In the genomic region with DNA sequence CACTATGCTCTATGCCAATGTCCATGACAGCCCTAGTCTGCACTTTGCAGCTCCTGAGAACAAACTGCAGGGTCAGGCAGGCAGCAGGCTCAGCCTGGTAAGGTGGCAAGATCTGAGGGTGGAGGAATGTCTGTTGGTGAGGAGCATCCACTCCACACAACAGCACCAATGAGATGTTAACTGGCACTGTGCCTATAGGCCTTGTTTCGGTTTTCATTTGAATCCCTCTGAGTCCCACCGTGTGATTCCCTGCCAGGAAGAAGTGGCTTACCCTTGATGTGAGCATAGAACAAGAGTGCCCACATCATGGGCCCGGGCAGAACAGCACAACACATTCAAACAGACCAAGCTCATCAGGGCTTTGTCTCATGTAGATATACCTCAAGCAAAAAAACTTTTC, we compare ENCODE assay signal across 1 cellular context.
TF ChIP-seq lines count a peak whose summit lies in the region.

No MANE protein-coding gene starts in this region.

TF ChIP-seq in H1, 55 proteins besides CTCF, POLR2A, EP300 and RAD21:
- TF ChIP-seq MAFK (IDR thresholded peaks at IDR 0.05; ENCODE audit: low read depth, low read length) (no peak), KDM4A (IDR thresholded peaks at IDR 0.05; ENCODE audit: low read depth, low read length, severe bottlenecking) (no peak), POLR2AphosphoS5 (IDR thresholded peaks at IDR 0.05; ENCODE audit: low read depth, low read length) (no peak), SIX5 (IDR thresholded peaks at IDR 0.05; ENCODE audit: low read depth, low read length) (no peak), HDAC2 (IDR thresholded peaks at IDR 0.05; ENCODE audit: borderline replicate concordance in 1 of 2, low read depth in 2 of 2, low read length in 2 of 2) (no peak), ASH2L (IDR thresholded peaks at IDR 0.05; ENCODE audit: low read length) (no peak), CHD1 (IDR thresholded peaks at IDR 0.05; ENCODE audit: low read depth, low read length) (no peak), SP4 (IDR thresholded peaks at IDR 0.05; ENCODE audit: low read length) (no peak), TAF1 (IDR thresholded peaks at IDR 0.05; ENCODE audit: low read depth, low read length) (no peak), GABPA (IDR thresholded peaks at IDR 0.05; ENCODE audit: borderline replicate concordance, insufficient read depth, low read length) (no peak), CBX8 (IDR thresholded peaks at IDR 0.05; ENCODE audit: borderline replicate concordance, low read depth, low read length) (no peak), CBX5 (IDR thresholded peaks at IDR 0.05; ENCODE audit: low read depth, low read length) (no peak)
- TF ChIP-seq, protein P1, sequence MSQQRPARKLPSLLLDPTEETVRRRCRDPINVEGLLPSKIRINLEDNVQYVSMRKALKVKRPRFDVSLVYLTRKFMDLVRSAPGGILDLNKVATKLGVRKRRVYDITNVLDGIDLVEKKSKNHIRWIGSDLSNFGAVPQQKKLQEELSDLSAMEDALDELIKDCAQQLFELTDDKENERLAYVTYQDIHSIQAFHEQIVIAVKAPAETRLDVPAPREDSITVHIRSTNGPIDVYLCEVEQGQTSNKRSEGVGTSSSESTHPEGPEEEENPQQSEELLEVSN (IDR thresholded peaks at IDR 0.05): no peak
- TF ChIP-seq, protein P2, sequence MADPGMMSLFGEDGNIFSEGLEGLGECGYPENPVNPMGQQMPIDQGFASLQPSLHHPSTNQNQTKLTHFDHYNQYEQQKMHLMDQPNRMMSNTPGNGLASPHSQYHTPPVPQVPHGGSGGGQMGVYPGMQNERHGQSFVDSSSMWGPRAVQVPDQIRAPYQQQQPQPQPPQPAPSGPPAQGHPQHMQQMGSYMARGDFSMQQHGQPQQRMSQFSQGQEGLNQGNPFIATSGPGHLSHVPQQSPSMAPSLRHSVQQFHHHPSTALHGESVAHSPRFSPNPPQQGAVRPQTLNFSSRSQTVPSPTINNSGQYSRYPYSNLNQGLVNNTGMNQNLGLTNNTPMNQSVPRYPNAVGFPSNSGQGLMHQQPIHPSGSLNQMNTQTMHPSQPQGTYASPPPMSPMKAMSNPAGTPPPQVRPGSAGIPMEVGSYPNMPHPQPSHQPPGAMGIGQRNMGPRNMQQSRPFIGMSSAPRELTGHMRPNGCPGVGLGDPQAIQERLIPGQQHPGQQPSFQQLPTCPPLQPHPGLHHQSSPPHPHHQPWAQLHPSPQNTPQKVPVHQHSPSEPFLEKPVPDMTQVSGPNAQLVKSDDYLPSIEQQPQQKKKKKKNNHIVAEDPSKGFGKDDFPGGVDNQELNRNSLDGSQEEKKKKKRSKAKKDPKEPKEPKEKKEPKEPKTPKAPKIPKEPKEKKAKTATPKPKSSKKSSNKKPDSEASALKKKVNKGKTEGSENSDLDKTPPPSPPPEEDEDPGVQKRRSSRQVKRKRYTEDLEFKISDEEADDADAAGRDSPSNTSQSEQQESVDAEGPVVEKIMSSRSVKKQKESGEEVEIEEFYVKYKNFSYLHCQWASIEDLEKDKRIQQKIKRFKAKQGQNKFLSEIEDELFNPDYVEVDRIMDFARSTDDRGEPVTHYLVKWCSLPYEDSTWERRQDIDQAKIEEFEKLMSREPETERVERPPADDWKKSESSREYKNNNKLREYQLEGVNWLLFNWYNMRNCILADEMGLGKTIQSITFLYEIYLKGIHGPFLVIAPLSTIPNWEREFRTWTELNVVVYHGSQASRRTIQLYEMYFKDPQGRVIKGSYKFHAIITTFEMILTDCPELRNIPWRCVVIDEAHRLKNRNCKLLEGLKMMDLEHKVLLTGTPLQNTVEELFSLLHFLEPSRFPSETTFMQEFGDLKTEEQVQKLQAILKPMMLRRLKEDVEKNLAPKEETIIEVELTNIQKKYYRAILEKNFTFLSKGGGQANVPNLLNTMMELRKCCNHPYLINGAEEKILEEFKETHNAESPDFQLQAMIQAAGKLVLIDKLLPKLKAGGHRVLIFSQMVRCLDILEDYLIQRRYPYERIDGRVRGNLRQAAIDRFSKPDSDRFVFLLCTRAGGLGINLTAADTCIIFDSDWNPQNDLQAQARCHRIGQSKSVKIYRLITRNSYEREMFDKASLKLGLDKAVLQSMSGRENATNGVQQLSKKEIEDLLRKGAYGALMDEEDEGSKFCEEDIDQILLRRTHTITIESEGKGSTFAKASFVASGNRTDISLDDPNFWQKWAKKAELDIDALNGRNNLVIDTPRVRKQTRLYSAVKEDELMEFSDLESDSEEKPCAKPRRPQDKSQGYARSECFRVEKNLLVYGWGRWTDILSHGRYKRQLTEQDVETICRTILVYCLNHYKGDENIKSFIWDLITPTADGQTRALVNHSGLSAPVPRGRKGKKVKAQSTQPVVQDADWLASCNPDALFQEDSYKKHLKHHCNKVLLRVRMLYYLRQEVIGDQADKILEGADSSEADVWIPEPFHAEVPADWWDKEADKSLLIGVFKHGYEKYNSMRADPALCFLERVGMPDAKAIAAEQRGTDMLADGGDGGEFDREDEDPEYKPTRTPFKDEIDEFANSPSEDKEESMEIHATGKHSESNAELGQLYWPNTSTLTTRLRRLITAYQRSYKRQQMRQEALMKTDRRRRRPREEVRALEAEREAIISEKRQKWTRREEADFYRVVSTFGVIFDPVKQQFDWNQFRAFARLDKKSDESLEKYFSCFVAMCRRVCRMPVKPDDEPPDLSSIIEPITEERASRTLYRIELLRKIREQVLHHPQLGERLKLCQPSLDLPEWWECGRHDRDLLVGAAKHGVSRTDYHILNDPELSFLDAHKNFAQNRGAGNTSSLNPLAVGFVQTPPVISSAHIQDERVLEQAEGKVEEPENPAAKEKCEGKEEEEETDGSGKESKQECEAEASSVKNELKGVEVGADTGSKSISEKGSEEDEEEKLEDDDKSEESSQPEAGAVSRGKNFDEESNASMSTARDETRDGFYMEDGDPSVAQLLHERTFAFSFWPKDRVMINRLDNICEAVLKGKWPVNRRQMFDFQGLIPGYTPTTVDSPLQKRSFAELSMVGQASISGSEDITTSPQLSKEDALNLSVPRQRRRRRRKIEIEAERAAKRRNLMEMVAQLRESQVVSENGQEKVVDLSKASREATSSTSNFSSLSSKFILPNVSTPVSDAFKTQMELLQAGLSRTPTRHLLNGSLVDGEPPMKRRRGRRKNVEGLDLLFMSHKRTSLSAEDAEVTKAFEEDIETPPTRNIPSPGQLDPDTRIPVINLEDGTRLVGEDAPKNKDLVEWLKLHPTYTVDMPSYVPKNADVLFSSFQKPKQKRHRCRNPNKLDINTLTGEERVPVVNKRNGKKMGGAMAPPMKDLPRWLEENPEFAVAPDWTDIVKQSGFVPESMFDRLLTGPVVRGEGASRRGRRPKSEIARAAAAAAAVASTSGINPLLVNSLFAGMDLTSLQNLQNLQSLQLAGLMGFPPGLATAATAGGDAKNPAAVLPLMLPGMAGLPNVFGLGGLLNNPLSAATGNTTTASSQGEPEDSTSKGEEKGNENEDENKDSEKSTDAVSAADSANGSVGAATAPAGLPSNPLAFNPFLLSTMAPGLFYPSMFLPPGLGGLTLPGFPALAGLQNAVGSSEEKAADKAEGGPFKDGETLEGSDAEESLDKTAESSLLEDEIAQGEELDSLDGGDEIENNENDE (IDR thresholded peaks at IDR 0.05; ENCODE audit: insufficient replicate concordance, low read length): no peak
- TF ChIP-seq, protein P3, sequence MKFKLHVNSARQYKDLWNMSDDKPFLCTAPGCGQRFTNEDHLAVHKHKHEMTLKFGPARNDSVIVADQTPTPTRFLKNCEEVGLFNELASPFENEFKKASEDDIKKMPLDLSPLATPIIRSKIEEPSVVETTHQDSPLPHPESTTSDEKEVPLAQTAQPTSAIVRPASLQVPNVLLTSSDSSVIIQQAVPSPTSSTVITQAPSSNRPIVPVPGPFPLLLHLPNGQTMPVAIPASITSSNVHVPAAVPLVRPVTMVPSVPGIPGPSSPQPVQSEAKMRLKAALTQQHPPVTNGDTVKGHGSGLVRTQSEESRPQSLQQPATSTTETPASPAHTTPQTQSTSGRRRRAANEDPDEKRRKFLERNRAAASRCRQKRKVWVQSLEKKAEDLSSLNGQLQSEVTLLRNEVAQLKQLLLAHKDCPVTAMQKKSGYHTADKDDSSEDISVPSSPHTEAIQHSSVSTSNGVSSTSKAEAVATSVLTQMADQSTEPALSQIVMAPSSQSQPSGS (IDR thresholded peaks at IDR 0.05; ENCODE audit: low read length): no peak
